Comparison of ENCODE assay signal across 11 cellular contexts in genomic region chr10:99593312-99593711, GRCh38.
"Had no signal": no experiment of that assay in that cellular context is flagged by ENCODE, and none has a peak within 500 bp of the region (broad histone marks: within the 10 kb centered on the region; RNA-seq: fewer than 3 reads in every experiment).

No MANE protein-coding gene starts in this region.

- DNase-seq: activated CD4-positive, alpha-beta memory T cell treated with anti-CD3 and anti-CD28 coated beads for 36 hours; activated T-cell treated with anti-CD3 and anti-CD28 coated beads, Interleukin-2, amount 50 U/mL, for 72 hours; foreskin melanocyte; heart left ventricle; left lung; mesenchymal stem cell; ovary had no signal

- H3K4me3 Mint-ChIP-seq: activated CD4-positive, alpha-beta memory T cell treated with anti-CD3 and anti-CD28 coated beads for 36 hours; activated T-cell treated with anti-CD3 and anti-CD28 coated beads, Interleukin-2, amount 50 U/mL, for 72 hours; neural crest cell had no signal

- H3K4me1 Mint-ChIP-seq: neural crest cell had no signal

- H3K27ac ChIP-seq: ascending aorta, cardiac muscle cell, heart left ventricle, left lung, ovary, skin epidermis had no signal

- H3K36me3 ChIP-seq: ascending aorta, cardiac muscle cell, heart left ventricle, left lung, ovary had no signal

- H3K4me1 ChIP-seq: ascending aorta, heart left ventricle, left lung had no signal

- H3K27me3 ChIP-seq: ascending aorta, cardiac muscle cell, heart left ventricle, left lung, ovary had no signal

- H3K9me3 Mint-ChIP-seq: activated CD4-positive, alpha-beta memory T cell treated with anti-CD3 and anti-CD28 coated beads for 36 hours; activated T-cell treated with anti-CD3 and anti-CD28 coated beads, Interleukin-2, amount 50 U/mL, for 72 hours; neural crest cell had no signal

- H3K9me3 ChIP-seq: ascending aorta, heart left ventricle, left lung, ovary had no signal

- H3K36me3 Mint-ChIP-seq: activated CD4-positive, alpha-beta memory T cell treated with anti-CD3 and anti-CD28 coated beads for 36 hours had no signal

- H3K27ac Mint-ChIP-seq: activated CD4-positive, alpha-beta memory T cell treated with anti-CD3 and anti-CD28 coated beads for 36 hours; activated T-cell treated with anti-CD3 and anti-CD28 coated beads, Interleukin-2, amount 50 U/mL, for 72 hours had no signal

- H3K4me3 ChIP-seq: ascending aorta, cardiac muscle cell, heart left ventricle, left lung, ovary, skin epidermis had no signal

- H3K27me3 Mint-ChIP-seq: activated CD4-positive, alpha-beta memory T cell treated with anti-CD3 and anti-CD28 coated beads for 36 hours had no signal
